Comparison of ENCODE assay signal across 20 cellular contexts in the genomic region with DNA sequence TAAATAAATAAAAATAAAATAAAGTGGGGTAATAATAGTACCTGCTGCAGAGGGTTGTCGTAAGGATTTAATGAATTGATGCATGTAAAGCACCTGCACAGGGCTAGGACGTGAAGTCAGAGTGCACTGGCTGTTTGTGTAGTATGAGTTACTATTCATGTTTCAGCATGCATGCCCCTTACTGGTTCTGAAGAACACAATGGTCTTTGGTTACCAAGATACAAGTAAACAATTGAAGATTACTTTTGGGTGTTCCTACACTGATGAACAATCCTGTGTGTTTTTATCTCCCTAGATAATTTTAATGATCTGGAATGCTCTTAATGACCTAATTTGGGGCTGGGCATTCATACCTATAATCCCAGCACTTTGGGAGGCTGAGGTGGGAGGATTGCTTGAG. TPM values are rescaled to one million over a fixed set of nuclear protein-coding genes. Genes with fewer than 3 reads are reported as not detected.
A peak's percentile ranks its signal among the peaks of the same experiment; 100 is the strongest.
DNase-seq lines count a peak whose midpoint lies in the region; ATAC-seq and TF ChIP-seq lines count a peak whose summit lies in the region.
"Had no signal": no experiment of that assay in that cellular context is flagged by ENCODE, and none has a peak within 500 bp of the region (broad histone marks: within the 10 kb centered on the region; RNA-seq: fewer than 3 reads in every experiment).

No MANE protein-coding gene starts in this region.

- POLR2A ChIA-PET in activated CD4-positive, alpha-beta memory T cell treated with anti-CD3 and anti-CD28 coated beads for 36 hours (lab: Charles Lee), result no interaction called here

- peak; percentile 40 for ATAC-seq in RWPE2 (ENCODE audit: low read depth)
- ATAC-seq in foreskin keratinocyte, result peak; percentile 69

- H3K27me3 ChIP-seq in mammary epithelial cell (ENCODE audit: insufficient read depth, low read length) (no peaks in the 10 kb centered on the region), breast epithelium (no peaks in the 10 kb centered on the region), RWPE2 (ENCODE audit: insufficient read depth, poor library complexity, severe bottlenecking) (no peaks in the 10 kb centered on the region), foreskin keratinocyte (no peaks in the 10 kb centered on the region)
- H3K27me3 ChIP-seq: MG63 had no signal

- H3K4me1 ChIP-seq in mammary epithelial cell (ENCODE audit: insufficient read depth, low read length), result peaks cover 13% of the 10 kb centered on the region
- no peaks in the 10 kb centered on the region for H3K4me1 ChIP-seq in breast epithelium
- peaks cover 11% of the 10 kb centered on the region for H3K4me1 ChIP-seq in RWPE2 (ENCODE audit: insufficient read depth, poor library complexity, severe bottlenecking)
- peaks cover 3% of the 10 kb centered on the region for H3K4me1 ChIP-seq in foreskin keratinocyte

- TF ChIP-seq POLR2A in breast epithelium (IDR thresholded peaks at IDR 0.05), result no peak

- H3K9me3 Mint-ChIP-seq in activated CD4-positive, alpha-beta memory T cell treated with anti-CD3 and anti-CD28 coated beads for 36 hours, result no peaks in the 10 kb centered on the region

- BruUV-seq in mammary epithelial cell (replicated peaks; lab: Mats Ljungman, UMichigan), result no TSS peak

- no peaks in the 10 kb centered on the region for H3K9me3 ChIP-seq in mammary epithelial cell (replicated peaks; ENCODE audit: insufficient read depth, low read length)
- H3K9me3 ChIP-seq in breast epithelium, result no peaks in the 10 kb centered on the region
- H3K9me3 ChIP-seq in RWPE2 (ENCODE audit: severe bottlenecking), result no peaks in the 10 kb centered on the region
- H3K9me3 ChIP-seq: MG63 had no signal

- DNase-seq in mammary epithelial cell, result peak; percentile 69
- DNase-seq in breast epithelium (ENCODE audit: low spot score in 2 of 2), result no peak
- DNase-seq in RWPE2 (ENCODE audit: low spot score), result no peak
- peak; percentile 78 to 89 for DNase-seq in foreskin keratinocyte
- no peak for DNase-seq in central memory CD4-positive, alpha-beta T cell
- no peak for DNase-seq in activated CD4-positive, alpha-beta memory T cell treated with anti-CD3 and anti-CD28 coated beads for 36 hours
- DNase-seq in stimulated activated CD4-positive, alpha-beta T cell treated with anti-CD3 and anti-CD28 coated beads, Interleukin-2, amount 100 ng/mL, for 24 hours, result no peak
- DNase-seq: ACHN, C1 segment of cervical spinal cord, GDM1, HCEC 1CT, MG63, NCI-H1092 treated with DMSO at 0.1 percent for 48 hours, NCI-H146, NCI-H2029 treated with DMSO at 0.1 percent for 48 hours, NCI-H446, NCI-H526 treated with DMSO at 0.1 percent for 48 hours, SHP77 had no signal

- CTCF ChIA-PET in mammary epithelial cell (lab: Charles Lee; ENCODE audit: low non-redundant PET), result no interaction called here
- CTCF ChIA-PET in activated CD4-positive, alpha-beta memory T cell treated with anti-CD3 and anti-CD28 coated beads for 36 hours (lab: Charles Lee), result no interaction called here

- in situ Hi-C loops in mammary epithelial cell (cut with MboI; ENCODE audit: low sequenced_read_pairs in 2 of 2), result no loop called here

- dilution Hi-C loops in mammary epithelial cell (cut with HindIII; ENCODE audit: low sequenced_read_pairs), result no loop called here

- H3K27me3 Mint-ChIP-seq in activated CD4-positive, alpha-beta memory T cell treated with anti-CD3 and anti-CD28 coated beads for 36 hours, result no peaks in the 10 kb centered on the region

- H3K4me2 ChIP-seq in mammary epithelial cell (ENCODE audit: insufficient read depth, low read depth, low read length), result no peak overlapping the region

- TF ChIP-seq CTCF in mammary epithelial cell (conservative IDR thresholded peaks at IDR 0.05 in 1 of 2, IDR thresholded peaks at IDR 0.05 in 1 of 2; ENCODE audit: extremely low read depth in 1 of 2, insufficient read depth in 1 of 2, low read depth in 1 of 2, low read length in 2 of 2) (no peak), breast epithelium (IDR thresholded peaks at IDR 0.05) (no peak), RWPE2 (IDR thresholded peaks at IDR 0.05; ENCODE audit: poor library complexity, severe bottlenecking) (no peak), foreskin keratinocyte (conservative IDR thresholded peaks at IDR 0.05) (no peak)

- intact Hi-C loops in mammary epithelial cell (cut with micrococcal nuclease), result loop anchor here (5.0 kb wide), 1 partner anchor 52 kb away; no protein-coding TSS in a partner anchor
- intact Hi-C loops in breast epithelium (cut with DNase I; ENCODE audit: low total_unique reads), result loop anchor here (10.0 kb wide), 1 partner anchor 1984 kb away; a partner anchor contains a TSS
- intact Hi-C loops in activated CD4-positive, alpha-beta memory T cell treated with anti-CD3 and anti-CD28 coated beads for 36 hours (cut with micrococcal nuclease), result loop anchor here (5.0 kb wide), 2 partner anchors 297 to 367 kb away; no protein-coding TSS in a partner anchor

- H3K36me3 Mint-ChIP-seq in activated CD4-positive, alpha-beta memory T cell treated with anti-CD3 and anti-CD28 coated beads for 36 hours, result peaks cover 1% of the 10 kb centered on the region

- peaks cover 2% of the 10 kb centered on the region for H3K79me2 ChIP-seq in mammary epithelial cell (ENCODE audit: insufficient read depth, low read length)

- H3K27ac ChIP-seq in mammary epithelial cell (ENCODE audit: insufficient read depth, low read depth, low read length) (no peak overlapping the region), breast epithelium (no peak overlapping the region), RWPE2 (ENCODE audit: poor library complexity, severe bottlenecking) (no peak overlapping the region), foreskin keratinocyte (no peak overlapping the region)
- H3K27ac ChIP-seq: HL-60, SK-N-MC had no signal

- H3K4me3 Mint-ChIP-seq in activated CD4-positive, alpha-beta memory T cell treated with anti-CD3 and anti-CD28 coated beads for 36 hours, result no peak overlapping the region

- H3K9ac ChIP-seq in mammary epithelial cell (ENCODE audit: insufficient read depth, low read length), result no peak overlapping the region

- H3K36me3 ChIP-seq in mammary epithelial cell (ENCODE audit: insufficient read depth, low read length) (no peaks in the 10 kb centered on the region), breast epithelium (no peaks in the 10 kb centered on the region), RWPE2 (ENCODE audit: low read depth) (no peaks in the 10 kb centered on the region)
- H3K36me3 ChIP-seq: MG63 had no signal

- no peak overlapping the region for H3K27ac Mint-ChIP-seq in activated CD4-positive, alpha-beta memory T cell treated with anti-CD3 and anti-CD28 coated beads for 36 hours

- no peak overlapping the region for H2AFZ ChIP-seq in mammary epithelial cell (ENCODE audit: low read depth, low read length)

- 47% methylated on average over 2 of the region's 2 CpGs for WGBS in mammary epithelial cell (ENCODE audit: low coverage, missing lambda C conversion rate)

- peaks cover 14% of the 10 kb centered on the region for H3K4me1 Mint-ChIP-seq in activated CD4-positive, alpha-beta memory T cell treated with anti-CD3 and anti-CD28 coated beads for 36 hours (ENCODE audit: low read depth)

- no peaks in the 10 kb centered on the region for H4K20me1 ChIP-seq in mammary epithelial cell (ENCODE audit: insufficient read depth, low read length)

- H3K4me3 ChIP-seq in mammary epithelial cell (replicated peaks in 1 of 3; ENCODE audit: insufficient read depth in 1 of 3, low read depth in 2 of 3, low read length in 3 of 3), result no peak overlapping the region
- H3K4me3 ChIP-seq in breast epithelium, result no peak overlapping the region
- H3K4me3 ChIP-seq in RWPE2 (ENCODE audit: severe bottlenecking), result no peak overlapping the region
- H3K4me3 ChIP-seq: MG63, SK-N-MC had no signal

RNA-seq across cellular contexts. Expression of a gene that starts 23.2 kb away (rescaled TPM):
- 100 to 1,000 TPM in 1 of 2 donors, 10 to 100 TPM in 1; 84.0 to 170 TPM for total RNA-seq in mammary epithelial cell
- polyA plus RNA-seq in mammary epithelial cell, result 26.5 TPM
- 206 TPM for polyA minus RNA-seq in mammary epithelial cell
- 100 to 1,000 TPM in 2 of 3 donors, 10 to 100 TPM in 1; 95.9 to 143 (median 102) TPM for total RNA-seq in breast epithelium
- total RNA-seq in foreskin keratinocyte, result 85.0 and 89.2 TPM in 2 replicates
- polyA plus RNA-seq in foreskin keratinocyte, result 29.7 and 32.0 TPM in 2 replicates
- total RNA-seq in activated CD4-positive, alpha-beta memory T cell treated with anti-CD3 and anti-CD28 coated beads for 36 hours, result 100 to 1,000 TPM; 127 to 135 TPM

Comparison
In these comparisons a context has a peak if more than half of its experiments do, and no peak if none do; other contexts are left out.
1. DNase-seq: peak in mammary epithelial cell (single experiment) and foreskin keratinocyte (2 of 2); none in breast epithelium (0 of 2), RWPE2 (single experiment), central memory CD4-positive, alpha-beta T cell (single experiment), activated CD4-positive, alpha-beta memory T cell treated with anti-CD3 and anti-CD28 coated beads for 36 hours (single experiment) and stimulated activated CD4-positive, alpha-beta T cell treated with anti-CD3 and anti-CD28 coated beads, Interleukin-2, amount 100 ng/mL, for 24 hours (0 of 2).